25 cellular contexts compared by ENCODE assay signal in genomic region chr18:51803029-51803428, GRCh38.
"Had no signal": no experiment of that assay in that cellular context is flagged by ENCODE, and none has a peak within 500 bp of the region (broad histone marks: within the 10 kb centered on the region; RNA-seq: fewer than 3 reads in every experiment).

No MANE protein-coding gene starts in this region.

- H3K9me3 ChIP-seq: neutrophil, right atrium auricular region, sigmoid colon, suprapubic skin, thoracic aorta, tibial artery, upper lobe of right lung had no signal

- ATAC-seq: natural killer cell; stimulated activated effector memory CD8-positive, alpha-beta T cell treated with anti-CD3 and anti-CD28 coated beads, Interleukin-12 subunit alpha, Interleukin-12 subunit beta, amount 100 ng/mL, for 72 hours; upper lobe of right lung had no signal

- H3K27ac ChIP-seq: hepatocyte, left ventricle myocardium inferior, neural progenitor cell, neutrophil, parathyroid adenoma, right atrium auricular region, sigmoid colon, spleen, suprapubic skin, thoracic aorta, tibial artery, upper lobe of right lung had no signal

- H3K27me3 ChIP-seq: hepatocyte, neural progenitor cell, neutrophil, right atrium auricular region, sigmoid colon, spleen, suprapubic skin, tibial artery, upper lobe of right lung had no signal

- H2AFZ ChIP-seq: hepatocyte, neural progenitor cell, parathyroid adenoma had no signal

- H3K79me2 ChIP-seq: hepatocyte, parathyroid adenoma had no signal

- DNase-seq: islet precursor cell; left ventricle myocardium inferior; mesendoderm; naive B cell; natural killer cell; nephron progenitor cell; occipital lobe; sigmoid colon; small intestine; spleen; stimulated activated CD4-positive, alpha-beta T cell treated with anti-CD3 and anti-CD28 coated beads, Interleukin-4, amount 100 ng/mL, for 24 hours; stimulated activated naive CD4-positive, alpha-beta T cell; tibial artery; trophoblast cell; upper lobe of right lung had no signal

- H3K4me1 ChIP-seq: left ventricle myocardium inferior, neural progenitor cell, parathyroid adenoma, right atrium auricular region, sigmoid colon, spleen, suprapubic skin, tibial artery, upper lobe of right lung had no signal

- FAIRE-seq: small intestine, urothelium cell line had no signal

- H3K4me2 ChIP-seq: hepatocyte, neural progenitor cell had no signal

- H3K4me3 ChIP-seq: hepatocyte, left ventricle myocardium inferior, lung, neural progenitor cell, right atrium auricular region, sigmoid colon, spleen, suprapubic skin, thoracic aorta, tibial artery, upper lobe of right lung had no signal

- H3K9ac ChIP-seq: neural progenitor cell, parathyroid adenoma had no signal

- H3K36me3 ChIP-seq: left ventricle myocardium inferior, neural progenitor cell, neutrophil, right atrium auricular region, sigmoid colon, spleen, suprapubic skin, thoracic aorta, tibial artery, upper lobe of right lung had no signal
